18 cellular contexts compared by ENCODE assay signal in the genomic region with DNA sequence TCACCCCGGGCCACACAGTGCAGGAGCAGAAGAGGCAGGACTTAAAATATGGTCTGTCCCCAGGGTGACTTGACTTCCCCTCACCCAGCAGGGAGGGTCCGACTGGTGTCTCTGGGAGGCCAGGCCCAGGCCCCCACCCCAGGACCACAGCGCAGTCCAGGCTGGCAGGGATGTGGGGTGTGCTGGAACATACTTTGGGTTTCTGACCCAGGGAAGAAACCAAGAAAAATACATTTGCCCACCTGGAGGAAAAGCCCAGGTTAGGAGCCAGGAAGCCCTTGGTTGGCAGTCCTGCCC. TPM values are rescaled to one million over a fixed set of nuclear protein-coding genes. Genes with fewer than 3 reads are reported as not detected.
DNase-seq lines count a peak whose midpoint lies in the region; ATAC-seq, FAIRE-seq and TF ChIP-seq lines count a peak whose summit lies in the region.
"Had no signal": no experiment of that assay in that cellular context is flagged by ENCODE, and none has a peak within 500 bp of the region (broad histone marks: within the 10 kb centered on the region; RNA-seq: fewer than 3 reads in every experiment).

No MANE protein-coding gene starts in this region.

- no peak overlapping the region for H3K27ac ChIP-seq in psoas muscle

- DNase-seq in CD14-positive monocyte (ENCODE audit: low spot score) (peak; percentile 20), GM12892 (ENCODE audit: insufficient read length) (peak; percentile 12), glutamatergic neuron (peak; percentile 5), psoas muscle (peak; percentile 6 to 27), NCI-H446 treated with DMSO at 0.1 percent for 48 hours (lab: John Stamatoyannopoulos, UW) (no peak), putamen (ENCODE audit: low spot score) (no peak), NOMO-1 treated with DMSO at 0.1 percent for 48 hours (lab: John Stamatoyannopoulos, UW; ENCODE audit: unreplicated experiment) (no peak)
- DNase-seq: DMS79, NCI-H1092 treated with DMSO at 0.1 percent for 48 hours, NCI-H2081, NCI-H2171 treated with DMSO at 0.1 percent for 48 hours, NCI-H446, NCI-H69, SHP77 treated with DMSO at 0.1 percent for 48 hours had no signal

- peaks cover 0 to 2% (median 0%) of the 10 kb centered on the region in 3 donors for H3K27me3 ChIP-seq in psoas muscle (ENCODE audit: insufficient read depth in 3 of 3, low read length in 2 of 3)
- H3K27me3 ChIP-seq: BLaER1 treated with 17β-estradiol and CSF1 and Interleukin-3, amounts not matched to agents 10 nM and 100 nM; Peyer's patch had no signal

- no peak overlapping the region for H3K4me3 Mint-ChIP-seq in CD14-positive monocyte
- H3K4me3 Mint-ChIP-seq in glutamatergic neuron (ENCODE audit: unreplicated experiment): no peak overlapping the region

- 78 to 97% (median 87%) methylated on average over 3 of the region's 3 CpGs for WGBS in psoas muscle, 3 donors

- TF ChIP-seq CTCF in CD14-positive monocyte (IDR thresholded peaks at IDR 0.05): no peak
- no peak for TF ChIP-seq CTCF in glutamatergic neuron (IDR thresholded peaks at IDR 0.05; ENCODE audit: partially characterized antibody, unreplicated experiment)
- TF ChIP-seq CTCF in psoas muscle (IDR thresholded peaks at IDR 0.05): no peak

- no peak overlapping the region for H3K4me3 ChIP-seq in psoas muscle
- H3K4me3 ChIP-seq: BLaER1 treated with 17β-estradiol and CSF1 and Interleukin-3, amounts not matched to agents 10 nM and 100 nM; K562; Peyer's patch had no signal

- H3K4me1 ChIP-seq in psoas muscle: peaks cover 32% of the 10 kb centered on the region

- TF ChIP-seq POLR2A in GM12892 (IDR thresholded peaks at IDR 0.05; ENCODE audit: low read depth, low read length): no peak

- intact Hi-C loops in CD14-positive monocyte (cut with micrococcal nuclease): no loop called here
- intact Hi-C loops in psoas muscle (cut with DNase I): no loop called here

- FAIRE-seq in GM12892 (lab: Jason Lieb, UNC): no peak
- FAIRE-seq: H54, K562 had no signal

- H3K27ac Mint-ChIP-seq in CD14-positive monocyte: no peak overlapping the region
- H3K27ac Mint-ChIP-seq in glutamatergic neuron (ENCODE audit: unreplicated experiment): no peak overlapping the region

- H3K36me3 Mint-ChIP-seq in CD14-positive monocyte: peaks cover 0 to under 1% of the 10 kb centered on the region in 2 donors
- H3K36me3 Mint-ChIP-seq in glutamatergic neuron (ENCODE audit: unreplicated experiment): no peaks in the 10 kb centered on the region

- peaks cover 0 to 3% (median 0%) of the 10 kb centered on the region in 7 donors for H3K9me3 Mint-ChIP-seq in CD14-positive monocyte
- H3K9me3 Mint-ChIP-seq in glutamatergic neuron (ENCODE audit: unreplicated experiment): peaks cover 4% of the 10 kb centered on the region

- no peaks in the 10 kb centered on the region for H3K9me3 ChIP-seq in psoas muscle
- H3K9me3 ChIP-seq: BLaER1 treated with 17β-estradiol and CSF1 and Interleukin-3, amounts not matched to agents 10 nM and 100 nM; Peyer's patch had no signal

- H3K4me1 Mint-ChIP-seq in CD14-positive monocyte: peaks cover 24% of the 10 kb centered on the region
- peaks cover 4% of the 10 kb centered on the region for H3K4me1 Mint-ChIP-seq in glutamatergic neuron (ENCODE audit: low read depth, unreplicated experiment)

- H3K36me3 ChIP-seq in psoas muscle (ENCODE audit: insufficient read depth in 1 of 2, low read depth in 1 of 2): no peaks in the 10 kb centered on the region
- H3K36me3 ChIP-seq: BLaER1 treated with 17β-estradiol and CSF1 and Interleukin-3, amounts not matched to agents 10 nM and 100 nM; Peyer's patch had no signal

- ATAC-seq in psoas muscle: no peak
- ATAC-seq: K562 had no signal

- H3K27me3 Mint-ChIP-seq in CD14-positive monocyte (ENCODE audit: low read depth in 3 of 3) (peaks cover 10 to 14% (median 13%) of the 10 kb centered on the region in 3 donors), glutamatergic neuron (ENCODE audit: unreplicated experiment) (peaks cover 3% of the 10 kb centered on the region)

RNA-seq across cellular contexts. Expression of gene C1QTNF6, which starts 5.2 kb away (rescaled TPM):
- polyA plus RNA-seq in CD14-positive monocyte: under 1 TPM; 0.14 to 0.24 TPM
- 4.9 TPM for polyA plus RNA-seq in GM12892 (2012; ENCODE audit: missing spikeins)
- 3.3 TPM for total RNA-seq in glutamatergic neuron (ENCODE audit: unreplicated experiment)
- total RNA-seq in psoas muscle: 1 to 10 TPM in 3 of 4 donors, under 1 TPM in 1; 0.75 to 8.2 (median 1.0) TPM
- polyA plus RNA-seq in psoas muscle: 1 to 10 TPM in 2 of 3 donors, under 1 TPM in 1; 0.66 to 1.8 (median 1.1) TPM

RNA-seq across cellular contexts. Expression of gene SSTR3, which starts 29.4 kb away (rescaled TPM):
- polyA plus RNA-seq in CD14-positive monocyte (not detected), psoas muscle (under 1 TPM in 1 of 3 donors, not detected in 2; 0.01 TPM)
- 2.8 TPM for polyA plus RNA-seq in GM12892 (2012; ENCODE audit: missing spikeins)
- total RNA-seq in glutamatergic neuron (ENCODE audit: unreplicated experiment) (not detected), psoas muscle (not detected)
- total RNA-seq: K562, Peyer's patch had no signal

RNA-seq across cellular contexts. Expression of gene IL2RB, which starts 33.2 kb away (rescaled TPM):
- 1 to 10 TPM in 1 of 2 donors, under 1 TPM in 1; 0.60 to 1.7 TPM for polyA plus RNA-seq in CD14-positive monocyte
- 40.0 TPM for polyA plus RNA-seq in GM12892 (2012; ENCODE audit: missing spikeins)
- total RNA-seq in glutamatergic neuron (ENCODE audit: unreplicated experiment): not detected
- 1 to 10 TPM in 1 of 4 donors, under 1 TPM in 3; 0.54 to 1.5 (median 0.77) TPM for total RNA-seq in psoas muscle
- under 1 TPM; 0.07 to 0.10 (median 0.10) TPM for polyA plus RNA-seq in psoas muscle

Comparison
In these comparisons a context has a peak if more than half of its experiments do, and no peak if none do; other contexts are left out.
1. DNase-seq: peak in CD14-positive monocyte (single experiment), GM12892 (single experiment), glutamatergic neuron (single experiment) and psoas muscle (2 of 2); none in NCI-H446 treated with DMSO at 0.1 percent for 48 hours (single experiment), putamen (single experiment) and NOMO-1 treated with DMSO at 0.1 percent for 48 hours (single experiment).